In the genomic region with DNA sequence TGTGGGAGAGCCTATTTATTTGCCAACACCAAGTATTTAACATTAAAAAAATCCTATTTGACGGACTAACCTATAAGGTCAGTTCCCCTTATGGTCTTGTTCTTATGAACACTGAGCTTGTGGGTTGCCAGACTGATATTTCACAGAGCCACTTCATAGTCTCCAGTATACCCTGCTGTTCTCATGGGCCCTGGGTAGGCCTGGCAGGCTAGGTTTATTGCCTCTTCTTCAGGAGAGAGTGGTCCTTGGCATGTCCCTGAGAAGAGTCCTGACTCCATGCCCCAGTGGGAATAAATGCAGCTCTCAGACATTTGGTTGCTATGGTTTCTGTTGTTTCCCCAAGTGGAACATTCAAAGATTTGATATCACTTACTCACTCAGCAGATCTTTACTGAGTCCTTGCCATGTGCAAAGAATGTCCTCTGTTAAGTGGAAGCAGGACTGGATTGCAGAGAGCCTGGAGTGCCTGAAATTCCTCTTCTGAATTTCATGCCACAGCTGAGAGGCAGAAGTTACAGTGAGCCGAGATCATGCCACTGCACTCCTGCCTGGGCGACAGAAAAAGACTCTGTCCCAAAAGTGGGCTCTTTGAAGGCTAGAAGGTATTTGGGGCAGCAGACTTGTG, we compare ENCODE assay signal across 21 cellular contexts. TPM values are rescaled to one million over a fixed set of nuclear protein-coding genes. Genes with fewer than 3 reads are reported as not detected.
DNase-seq lines count a peak whose midpoint lies in the region; ATAC-seq and TF ChIP-seq lines count a peak whose summit lies in the region.
"Had no signal": no experiment of that assay in that cellular context is flagged by ENCODE, and none has a peak within 500 bp of the region (broad histone marks: within the 10 kb centered on the region; RNA-seq: fewer than 3 reads in every experiment).

No MANE protein-coding gene starts in this region.

- intact Hi-C loops in sigmoid colon (cut with DNase I) = no loop called here

- no peak overlapping the region for H3K27ac ChIP-seq in skeletal muscle tissue (ENCODE audit: low read depth, low read length)
- H3K27ac ChIP-seq in sigmoid colon = no peak overlapping the region
- H3K27ac ChIP-seq: ovary had no signal

- DNase-seq in HFFc6 = peak; percentile 36
- DNase-seq in dedifferentiated amniotic fluid mesenchymal stem cell (ENCODE audit: extremely low spot score) = peak; percentile 41
- DNase-seq in islet precursor cell = peak; percentile 81
- no peak for DNase-seq in left lobe of liver (ENCODE audit: low spot score)
- DNase-seq in sigmoid colon = no peak
- DNase-seq in NCI-H1436 (lab: John Stamatoyannopoulos, UW) = no peak
- DNase-seq in activated CD4-positive, CD25-positive, alpha-beta regulatory T cell treated with anti-CD3 and anti-CD28 coated beads, Interleukin-2, amount 50 U/mL, for 72 hours = no peak
- DNase-seq: activated CD8-positive, alpha-beta memory T cell treated with anti-CD3 and anti-CD28 coated beads, Interleukin-2, amount 10 ng/mL, durations not matched to agents 7 days and 5 days; activated naive CD8-positive, alpha-beta T cell treated with anti-CD3 and anti-CD28 coated beads, Interleukin-2, amount 50 U/mL, for 24 hours; BE2C; Caco-2; caudate nucleus; effector CD4-positive, alpha-beta T cell; left colon; ovary; stimulated activated CD4-positive, alpha-beta T cell treated with anti-CD3 and anti-CD28 coated beads, Interleukin-4, amount 100 ng/mL, for 4 hours; substantia nigra; T1000 had no signal

- H3K4me1 ChIP-seq in skeletal muscle tissue (ENCODE audit: control insufficient read depth in 3 of 3, insufficient read depth in 3 of 3, low read length in 3 of 3) (peaks cover 12 to 19% (median 13%) of the 10 kb centered on the region in 3 donors), sigmoid colon (peaks cover 0 to 13% (median 10%) of the 10 kb centered on the region in 4 donors)
- H3K4me1 ChIP-seq: BE2C had no signal

- H3K4me3 Mint-ChIP-seq in HFFc6 = no peak overlapping the region
- H3K4me3 Mint-ChIP-seq: activated CD8-positive, alpha-beta memory T cell treated with anti-CD3 and anti-CD28 coated beads, Interleukin-2, amount 10 ng/mL, durations not matched to agents 7 days and 5 days; activated naive CD8-positive, alpha-beta T cell treated with anti-CD3 and anti-CD28 coated beads, Interleukin-2, amount 50 U/mL, for 24 hours had no signal

- H3K27me3 Mint-ChIP-seq in HFFc6 (ENCODE audit: insufficient read depth) = peaks cover 28% of the 10 kb centered on the region

- no peak overlapping the region for H3K27ac Mint-ChIP-seq in HFFc6
- H3K27ac Mint-ChIP-seq: activated CD8-positive, alpha-beta memory T cell treated with anti-CD3 and anti-CD28 coated beads, Interleukin-2, amount 10 ng/mL, durations not matched to agents 7 days and 5 days; activated naive CD8-positive, alpha-beta T cell treated with anti-CD3 and anti-CD28 coated beads, Interleukin-2, amount 50 U/mL, for 24 hours; activated T-helper 2 cell treated with anti-CD3 and anti-CD28 coated beads, Interferon-gamma antibody, Interleukin-2, Interleukin-4, amounts not matched to agents 10 μg/mL and 5 μg/mL and 100 μg/mL, durations not matched to agents 14 hours and 24 hours and 36 hours had no signal

- no peak for TF ChIP-seq EP300 in sigmoid colon (IDR thresholded peaks at IDR 0.05)

- H3K4me1 Mint-ChIP-seq in HFFc6 (ENCODE audit: low read depth) = no peaks in the 10 kb centered on the region; the same call in 1 of the 2 replicates
- H3K4me1 Mint-ChIP-seq: activated CD8-positive, alpha-beta memory T cell treated with anti-CD3 and anti-CD28 coated beads, Interleukin-2, amount 10 ng/mL, durations not matched to agents 7 days and 5 days; activated naive CD8-positive, alpha-beta T cell treated with anti-CD3 and anti-CD28 coated beads, Interleukin-2, amount 50 U/mL, for 24 hours had no signal

- no peak for TF ChIP-seq POLR2A in sigmoid colon (IDR thresholded peaks at IDR 0.05)

- H3K27me3 ChIP-seq in skeletal muscle tissue (ENCODE audit: control insufficient read depth in 3 of 3, insufficient read depth in 3 of 3, low read length in 3 of 3) = no peaks in the 10 kb centered on the region
- no peaks in the 10 kb centered on the region for H3K27me3 ChIP-seq in sigmoid colon
- H3K27me3 ChIP-seq: ovary had no signal

- H3K36me3 Mint-ChIP-seq in HFFc6 (ENCODE audit: low read depth) = no peaks in the 10 kb centered on the region
- H3K36me3 Mint-ChIP-seq: activated CD8-positive, alpha-beta memory T cell treated with anti-CD3 and anti-CD28 coated beads, Interleukin-2, amount 10 ng/mL, durations not matched to agents 7 days and 5 days had no signal

- H3K36me3 ChIP-seq in skeletal muscle tissue (ENCODE audit: control insufficient read depth in 3 of 3, insufficient read depth in 3 of 3, low read length in 3 of 3) (no peaks in the 10 kb centered on the region), sigmoid colon (no peaks in the 10 kb centered on the region)
- H3K36me3 ChIP-seq: BE2C, ovary had no signal

- no peak for ATAC-seq in left lobe of liver
- ATAC-seq: activated CD8-positive, alpha-beta memory T cell treated with anti-CD3 and anti-CD28 coated beads, Interleukin-2, amount 10 ng/mL, durations not matched to agents 7 days and 5 days; activated naive CD8-positive, alpha-beta T cell treated with anti-CD3 and anti-CD28 coated beads, Interleukin-2, amount 50 U/mL, for 24 hours; left colon; Panc1 had no signal

- 79 to 91% methylated on average over 3 of the region's 3 CpGs for WGBS in sigmoid colon, 2 donors

- H3K4me3 ChIP-seq in skeletal muscle tissue (ENCODE audit: low read length in 3 of 3) (peak overlapping the region in 1 of 3 donors; percentile 23), sigmoid colon (no peak overlapping the region)
- H3K4me3 ChIP-seq: ovary had no signal

- TF ChIP-seq CTCF in HFFc6 (IDR thresholded peaks at IDR 0.05) = no peak
- TF ChIP-seq CTCF in sigmoid colon (IDR thresholded peaks at IDR 0.05) = no peak

- no peaks in the 10 kb centered on the region for H3K9me3 ChIP-seq in skeletal muscle tissue (ENCODE audit: control insufficient read depth in 3 of 3, low read length in 3 of 3)
- no peaks in the 10 kb centered on the region for H3K9me3 ChIP-seq in sigmoid colon
- H3K9me3 ChIP-seq: BE2C, Caco-2, ovary had no signal

- H3K9me3 Mint-ChIP-seq in HFFc6 = no peaks in the 10 kb centered on the region
- H3K9me3 Mint-ChIP-seq: activated naive CD8-positive, alpha-beta T cell treated with anti-CD3 and anti-CD28 coated beads, Interleukin-2, amount 50 U/mL, for 24 hours; activated T-helper 2 cell treated with anti-CD3 and anti-CD28 coated beads, Interferon-gamma antibody, Interleukin-2, Interleukin-4, amounts not matched to agents 10 μg/mL and 5 μg/mL and 100 μg/mL, durations not matched to agents 14 hours and 24 hours and 36 hours had no signal

- H3K9ac ChIP-seq in skeletal muscle tissue (ENCODE audit: low read depth in 1 of 3, low read length in 3 of 3) = peak overlapping the region in 2 of 3 donors; percentile 5 to 21

RNA-seq across cellular contexts. Expression of a gene that starts 15.7 kb away (rescaled TPM):
- total RNA-seq in HFFc6 (2021; fragmentation: NEBNext Ultra II Directional; extraction: Animal tissue kit (Norgen Biotek cat#: 25700)) = not detected
- total RNA-seq in skeletal muscle tissue = 2.1 TPM
- total RNA-seq in left lobe of liver = 1.9 TPM
- total RNA-seq in sigmoid colon = not detected
- polyA plus RNA-seq in sigmoid colon = 10 to 100 TPM in 1 of 3 donors, 1 to 10 TPM in 2; 2.4 to 28.8 (median 2.8) TPM
- total RNA-seq: activated CD8-positive, alpha-beta memory T cell treated with anti-CD3 and anti-CD28 coated beads, Interleukin-2, amount 10 ng/mL, durations not matched to agents 7 days and 5 days; activated T-helper 2 cell treated with anti-CD3 and anti-CD28 coated beads, Interferon-gamma antibody, Interleukin-2, Interleukin-4, amounts not matched to agents 10 μg/mL and 5 μg/mL and 100 μg/mL, durations not matched to agents 14 hours and 24 hours and 36 hours had no signal

Comparison
In these comparisons a context has a peak if more than half of its experiments do, and no peak if none do; other contexts are left out.
1. DNase-seq: peak in HFFc6 (single experiment), dedifferentiated amniotic fluid mesenchymal stem cell (single experiment) and islet precursor cell (single experiment); none in left lobe of liver (single experiment), sigmoid colon (single experiment), NCI-H1436 (single experiment) and activated CD4-positive, CD25-positive, alpha-beta regulatory T cell treated with anti-CD3 and anti-CD28 coated beads, Interleukin-2, amount 50 U/mL, for 72 hours (single experiment).